In genomic region chr7:28957822-28958234, GRCh38 we compare ENCODE assay signal across 9 cellular contexts. TPM values are rescaled to one million over a fixed set of nuclear protein-coding genes. Genes with fewer than 3 reads are reported as not detected.
DNase-seq lines count a peak whose midpoint lies in the region; ATAC-seq, FAIRE-seq and TF ChIP-seq lines count a peak whose summit lies in the region.
"Had no signal": no experiment of that assay in that cellular context is flagged by ENCODE, and none has a peak within 500 bp of the region (broad histone marks: within the 10 kb centered on the region; RNA-seq: fewer than 3 reads in every experiment).

No MANE protein-coding gene starts in this region.

- H3K79me2 ChIP-seq in keratinocyte (ENCODE audit: control insufficient read depth, insufficient read depth, low read length), result no peaks in the 10 kb centered on the region

- peaks cover 53% of the 10 kb centered on the region for H3K4me1 Mint-ChIP-seq in brain
- peaks cover 34% of the 10 kb centered on the region for H3K4me1 Mint-ChIP-seq in stimulated activated naive CD8-positive, alpha-beta T cell treated with anti-CD3 and anti-CD28 coated beads, Interleukin-15, amount 100 ng/mL, for 72 hours

- dilution Hi-C loops in keratinocyte (cut with MboI; ENCODE audit: extremely low pct_ligation_motif_present, low sequenced_read_pairs), result no loop called here

- FAIRE-seq in keratinocyte (lab: Jason Lieb, UNC), result no peak

- no peaks in the 10 kb centered on the region for H4K20me1 ChIP-seq in keratinocyte (ENCODE audit: control insufficient read depth, extremely low read depth, insufficient read depth, low read length)

- peak overlapping the region; percentile 62 for H3K4me3 ChIP-seq in H7 (ENCODE audit: insufficient read depth, low read depth, low read length)
- H3K4me3 ChIP-seq in keratinocyte (ENCODE audit: control insufficient read depth in 2 of 3, extremely low read depth in 1 of 3, insufficient read depth in 2 of 3, low read depth in 1 of 3, low read length in 3 of 3), result peak overlapping the region in 2 of 3 experiments; percentile 22 to 38

- H3K27me3 ChIP-seq in H7 (ENCODE audit: control insufficient read depth, insufficient read depth, low read length), result peaks cover 36% of the 10 kb centered on the region
- peaks cover 38% of the 10 kb centered on the region for H3K27me3 ChIP-seq in keratinocyte (ENCODE audit: control insufficient read depth, extremely low read depth, insufficient read depth, low read length)

- TF ChIP-seq CTCF in brain (conservative IDR thresholded peaks at IDR 0.05), result peak; percentile 17 to 22
- TF ChIP-seq CTCF in keratinocyte (optimal IDR thresholded peaks at IDR 0.05 in 1 of 3, IDR thresholded peaks at IDR 0.05 in 1 of 3, conservative IDR thresholded peaks at IDR 0.05 in 1 of 3; ENCODE audit: extremely low read depth in 1 of 3, insufficient read depth in 2 of 3, low read length in 3 of 3), result no peak

- H3K27me3 Mint-ChIP-seq in brain, result peaks cover 29% of the 10 kb centered on the region
- H3K27me3 Mint-ChIP-seq in stimulated activated naive CD8-positive, alpha-beta T cell treated with anti-CD3 and anti-CD28 coated beads, Interleukin-15, amount 100 ng/mL, for 72 hours, result peaks cover 92% of the 10 kb centered on the region

- no peaks in the 10 kb centered on the region for H3K9me1 ChIP-seq in keratinocyte (ENCODE audit: control insufficient read depth, extremely low read depth, insufficient read depth, low read length)

- ATAC-seq in stimulated activated naive CD8-positive, alpha-beta T cell treated with anti-CD3 and anti-CD28 coated beads, Interleukin-15, amount 100 ng/mL, for 72 hours, result no peak
- no peak for ATAC-seq in GM21390 (IDR thresholded peaks at IDR 0.05; ENCODE audit: unreplicated experiment)
- ATAC-seq in activated naive CD4-positive, alpha-beta T cell treated with anti-CD3 and anti-CD28 coated beads, Interleukin-2, amount 50 U/mL, for 72 hours, result no peak
- ATAC-seq: HCT116 had no signal

- H3K36me3 Mint-ChIP-seq in brain, result no peaks in the 10 kb centered on the region
- peaks cover 0 to 9% of the 10 kb centered on the region in 2 donors for H3K36me3 Mint-ChIP-seq in activated naive CD4-positive, alpha-beta T cell treated with anti-CD3 and anti-CD28 coated beads, Interleukin-2, amount 50 U/mL, for 72 hours

- H3K4me1 ChIP-seq in keratinocyte (ENCODE audit: control insufficient read depth, extremely low read depth, insufficient read depth, low read length), result peaks cover 20% of the 10 kb centered on the region

- DNase-seq in H7 (peak; percentile 84), keratinocyte (ENCODE audit: low read depth, low spot score) (no peak), NCI-H2171 treated with DMSO at 0.1 percent for 48 hours (lab: John Stamatoyannopoulos, UW) (no peak)
- DNase-seq in stimulated activated naive CD8-positive, alpha-beta T cell treated with anti-CD3 and anti-CD28 coated beads, Interleukin-15, amount 100 ng/mL, for 72 hours, result peak in 1 of 2 donors; percentile 10
- DNase-seq in activated naive CD4-positive, alpha-beta T cell treated with anti-CD3 and anti-CD28 coated beads, Interleukin-2, amount 50 U/mL, for 72 hours (ENCODE audit: low spot score in 2 of 2), result no peak
- no peak for DNase-seq in effector CD4-positive, alpha-beta T cell

- H3K27ac Mint-ChIP-seq in brain, result peak overlapping the region in 4 of 5 experiments; percentile 42 to 95 (median 76)
- H3K27ac Mint-ChIP-seq in stimulated activated naive CD8-positive, alpha-beta T cell treated with anti-CD3 and anti-CD28 coated beads, Interleukin-15, amount 100 ng/mL, for 72 hours, result no peak overlapping the region
- H3K27ac Mint-ChIP-seq in activated naive CD4-positive, alpha-beta T cell treated with anti-CD3 and anti-CD28 coated beads, Interleukin-2, amount 50 U/mL, for 72 hours, result no peak overlapping the region

- peak overlapping the region; percentile 26 for H2AFZ ChIP-seq in keratinocyte (ENCODE audit: control insufficient read depth, low read length)

- no peak overlapping the region for H3K27ac ChIP-seq in keratinocyte (ENCODE audit: control insufficient read depth, insufficient read depth, low read length)

- H3K9me3 Mint-ChIP-seq in brain, result peaks cover 0 to 3% (median 0%) of the 10 kb centered on the region in 5 experiments
- no peaks in the 10 kb centered on the region for H3K9me3 Mint-ChIP-seq in stimulated activated naive CD8-positive, alpha-beta T cell treated with anti-CD3 and anti-CD28 coated beads, Interleukin-15, amount 100 ng/mL, for 72 hours
- H3K9me3 Mint-ChIP-seq in activated naive CD4-positive, alpha-beta T cell treated with anti-CD3 and anti-CD28 coated beads, Interleukin-2, amount 50 U/mL, for 72 hours, result no peaks in the 10 kb centered on the region

- H3K4me2 ChIP-seq in keratinocyte (ENCODE audit: control insufficient read depth, extremely low read depth, insufficient read depth, low read depth, low read length), result peak overlapping the region; percentile 75

- no peak overlapping the region for H3K9ac ChIP-seq in keratinocyte (ENCODE audit: control insufficient read depth, extremely low read depth, insufficient read depth, low read length)

- H3K4me3 Mint-ChIP-seq in brain, result peak overlapping the region; percentile 85 to 90 (median 87)
- H3K4me3 Mint-ChIP-seq in stimulated activated naive CD8-positive, alpha-beta T cell treated with anti-CD3 and anti-CD28 coated beads, Interleukin-15, amount 100 ng/mL, for 72 hours, result peak overlapping the region; percentile 42 to 68

- H3K9me3 ChIP-seq in keratinocyte (ENCODE audit: control insufficient read depth, low read depth, low read length), result no peaks in the 10 kb centered on the region

- H3K36me3 ChIP-seq in H7 (replicated peaks; ENCODE audit: control insufficient read depth, insufficient read depth, low read length) (no peaks in the 10 kb centered on the region), keratinocyte (ENCODE audit: control insufficient read depth in 2 of 2, extremely low read depth in 1 of 2, insufficient read depth in 2 of 2, low read length in 2 of 2) (no peaks in the 10 kb centered on the region)

RNA-seq across cellular contexts. Expression of gene TRIL, which starts 0.3 kb away (rescaled TPM):
- total RNA-seq in H7 (2014; rRNA removed; shearing (Covaris generic)), result 1.5 and 2.2 TPM in 2 replicates
- polyA plus RNA-seq in brain (ENCODE audit: insufficient read depth, low read depth, low replicate concordance), result 18.6 TPM
- polyA plus RNA-seq in keratinocyte, result 0.01 to 0.03 TPM in 2 of 3 replicates, not detected in the other
- polyA plus RNA-seq in keratinocyte (2011; ENCODE audit: low read depth), result not detected
- polyA plus RNA-seq in keratinocyte (2011; cell fraction: cytosol; rRNA removed), result not detected in 2 replicates
- not detected in 2 replicates for polyA plus RNA-seq in keratinocyte (2011; cell fraction: nucleus; rRNA removed)
- polyA plus RNA-seq in keratinocyte (2012; ENCODE audit: low replicate concordance), result not detected in 2 replicates
- polyA minus RNA-seq in keratinocyte, result 0.03 TPM in 1 of 3 replicates, not detected in the others
- not detected for polyA minus RNA-seq in keratinocyte (2011; cell fraction: cytosol; rRNA and poly(A)+ RNA removed)
- polyA minus RNA-seq in keratinocyte (2011; cell fraction: nucleus; rRNA and poly(A)+ RNA removed), result not detected in 2 replicates
- under 1 TPM in 1 of 2 donors, not detected in 1; 0.10 TPM for total RNA-seq in activated naive CD4-positive, alpha-beta T cell treated with anti-CD3 and anti-CD28 coated beads, Interleukin-2, amount 50 U/mL, for 72 hours

Comparison
In these comparisons a context has a peak if more than half of its experiments do, and no peak if none do; other contexts are left out.
1. H3K27ac Mint-ChIP-seq: peak in brain (4 of 5); none in stimulated activated naive CD8-positive, alpha-beta T cell treated with anti-CD3 and anti-CD28 coated beads, Interleukin-15, amount 100 ng/mL, for 72 hours (0 of 2) and activated naive CD4-positive, alpha-beta T cell treated with anti-CD3 and anti-CD28 coated beads, Interleukin-2, amount 50 U/mL, for 72 hours (0 of 2).
2. CTCF ChIP-seq: peak in brain (2 of 2); none in keratinocyte (0 of 3).